Comparison of ENCODE assay signal across 9 cellular contexts in genomic region chr7:157355784-157356511, GRCh38. TPM values are rescaled to one million over a fixed set of nuclear protein-coding genes. Genes with fewer than 3 reads are reported as not detected.
A peak's percentile ranks its signal among the peaks of the same experiment; 100 is the strongest.
DNase-seq lines count a peak whose midpoint lies in the region; ATAC-seq lines count a peak whose summit lies in the region.
"Had no signal": no experiment of that assay in that cellular context is flagged by ENCODE, and none has a peak within 500 bp of the region (broad histone marks: within the 10 kb centered on the region; RNA-seq: fewer than 3 reads in every experiment).

No MANE protein-coding gene starts in this region.

- ATAC-seq in activated naive CD4-positive, alpha-beta T cell treated with anti-CD3 and anti-CD28 coated beads, Interleukin-2, amount 50 U/mL, for 72 hours: peak in 1 of 2 donors; percentile 21
- ATAC-seq in HG02852 (IDR thresholded peaks at IDR 0.05; ENCODE audit: unreplicated experiment): no peak
- no peak for ATAC-seq in GM21619 (IDR thresholded peaks at IDR 0.05; ENCODE audit: unreplicated experiment)
- ATAC-seq: stimulated activated naive B cell treated with anti-CD40 and anti-IgM and Interleukin-4, amounts not matched to agents 10 μg/mL and 1 μg/mL and 100 μg/mL, for 72 hours had no signal

- peaks cover 7% of the 10 kb centered on the region for H3K36me3 ChIP-seq in rectal smooth muscle tissue (ENCODE audit: control insufficient read depth, insufficient read depth, low read length)

- no peak overlapping the region for H3K9ac ChIP-seq in rectal smooth muscle tissue (ENCODE audit: low read length)

- H3K4me3 ChIP-seq in rectal smooth muscle tissue (ENCODE audit: low read length): peak overlapping the region; percentile 31

- H3K9me3 Mint-ChIP-seq in activated naive CD4-positive, alpha-beta T cell treated with anti-CD3 and anti-CD28 coated beads, Interleukin-2, amount 50 U/mL, for 72 hours: no peaks in the 10 kb centered on the region
- H3K9me3 Mint-ChIP-seq: stimulated activated naive B cell treated with anti-CD40 and anti-IgM and Interleukin-4, amounts not matched to agents 10 μg/mL and 1 μg/mL and 100 μg/mL, for 72 hours had no signal

- H3K4me1 ChIP-seq in rectal smooth muscle tissue (ENCODE audit: control insufficient read depth, insufficient read depth, low read length): peaks cover 11% of the 10 kb centered on the region

- peak; percentile 47 for DNase-seq in HPDE6-E6E7 (ENCODE audit: extremely low spot score)
- no peak for DNase-seq in activated naive CD4-positive, alpha-beta T cell treated with anti-CD3 and anti-CD28 coated beads, Interleukin-2, amount 50 U/mL, for 72 hours (ENCODE audit: low spot score in 2 of 2)
- DNase-seq in cardiac septum (ENCODE audit: low spot score): peak; percentile 78
- DNase-seq in SHP77 (lab: John Stamatoyannopoulos, UW): no peak
- DNase-seq in NCI-H1092 (lab: John Stamatoyannopoulos, UW): no peak
- DNase-seq: stimulated activated naive B cell treated with anti-CD40 and anti-IgM and Interleukin-4, amounts not matched to agents 10 μg/mL and 1 μg/mL and 100 μg/mL, for 72 hours had no signal

- peak overlapping the region; percentile 55 to 77 for H3K27ac Mint-ChIP-seq in activated naive CD4-positive, alpha-beta T cell treated with anti-CD3 and anti-CD28 coated beads, Interleukin-2, amount 50 U/mL, for 72 hours

- no peak overlapping the region for H3K27ac ChIP-seq in rectal smooth muscle tissue (ENCODE audit: low read depth, low read length)

- H3K27me3 ChIP-seq in rectal smooth muscle tissue (ENCODE audit: control insufficient read depth, insufficient read depth, low read length): no peaks in the 10 kb centered on the region

- intact Hi-C loops in cardiac septum (cut with DNase I): loop anchor here (5.0 kb wide), 1 partner anchor 36 kb away; no protein-coding TSS in a partner anchor

- peaks cover 0 to 6% of the 10 kb centered on the region in 2 donors for H3K36me3 Mint-ChIP-seq in activated naive CD4-positive, alpha-beta T cell treated with anti-CD3 and anti-CD28 coated beads, Interleukin-2, amount 50 U/mL, for 72 hours

RNA-seq across cellular contexts. Expression of gene DNAJB6, which starts 19.1 kb away (rescaled TPM):
- total RNA-seq in activated naive CD4-positive, alpha-beta T cell treated with anti-CD3 and anti-CD28 coated beads, Interleukin-2, amount 50 U/mL, for 72 hours: 10 to 100 TPM; 71.7 to 74.9 TPM
- total RNA-seq in cardiac septum: 171 TPM

Comparison
In these comparisons a context has a peak if more than half of its experiments do, and no peak if none do; other contexts are left out.
1. DNase-seq: peak in HPDE6-E6E7 (single experiment) and cardiac septum (single experiment); none in activated naive CD4-positive, alpha-beta T cell treated with anti-CD3 and anti-CD28 coated beads, Interleukin-2, amount 50 U/mL, for 72 hours (0 of 2), SHP77 (0 of 2) and NCI-H1092 (single experiment).